In genomic region chr9:107750741-107751521, GRCh38 we compare ENCODE assay signal across 8 cellular contexts.
A peak's percentile ranks its signal among the peaks of the same experiment; 100 is the strongest.
DNase-seq lines count a peak whose midpoint lies in the region; ATAC-seq, FAIRE-seq and TF ChIP-seq lines count a peak whose summit lies in the region.

No MANE protein-coding gene starts in this region.

- ATAC-seq in GM18909 (IDR thresholded peaks at IDR 0.05; ENCODE audit: poor library complexity, unreplicated experiment), result no peak

- peak; percentile 80 for DNase-seq in H54 (ENCODE audit: insufficient read length, low spot score)
- DNase-seq in SKM-1 treated with dmso at 0.1 percent for 144 hours (lab: John Stamatoyannopoulos, UW; ENCODE audit: unreplicated experiment), result peak; percentile 12
- DNase-seq in globus pallidus (ENCODE audit: low spot score), result peak; percentile 88
- peak; percentile 91 for DNase-seq in retinal pigment epithelial cell (ENCODE audit: low read depth)
- DNase-seq in stimulated activated CD4-positive, alpha-beta T cell treated with anti-CD3 and anti-CD28 coated beads, Interleukin-4, amount 100 ng/mL, for 4 hours, result no peak
- DNase-seq in GM13977 (ENCODE audit: low spot score), result no peak
- DNase-seq in stimulated activated CD4-positive, alpha-beta T cell treated with anti-CD3 and anti-CD28 coated beads, Interleukin-4, amount 100 ng/mL, for 24 hours, result no peak

- in situ Hi-C loops in GM13977 (cut with MboI; ENCODE audit: low pct_unique_long_range_greater_than_20kb, low sequenced_read_pairs, unreplicated experiment), result no loop called here

- H3K4me3 ChIP-seq in retinal pigment epithelial cell (ENCODE audit: low read length), result no peak overlapping the region

- TF ChIP-seq CTCF in retinal pigment epithelial cell (conservative IDR thresholded peaks at IDR 0.05; ENCODE audit: low read depth, low read length) (no peak), GM13977 (IDR thresholded peaks at IDR 0.05; ENCODE audit: extremely low read depth, insufficient read depth, missing control alignments) (no peak)

- peak; percentile 87 for FAIRE-seq in H54 (lab: Jason Lieb, UNC)

- no peak for TF ChIP-seq POLR2A in H54 (IDR thresholded peaks at IDR 0.05; ENCODE audit: low read depth, low read length)

Comparison
In these comparisons a context has a peak if more than half of its experiments do, and no peak if none do; other contexts are left out.
1. DNase-seq: peak in H54 (single experiment), SKM-1 treated with dmso at 0.1 percent for 144 hours (single experiment), globus pallidus (single experiment) and retinal pigment epithelial cell (single experiment); none in stimulated activated CD4-positive, alpha-beta T cell treated with anti-CD3 and anti-CD28 coated beads, Interleukin-4, amount 100 ng/mL, for 4 hours (0 of 2), GM13977 (single experiment) and stimulated activated CD4-positive, alpha-beta T cell treated with anti-CD3 and anti-CD28 coated beads, Interleukin-4, amount 100 ng/mL, for 24 hours (single experiment).